In genomic region chr1:21368514-21369289, GRCh38 we compare ENCODE assay signal across 1 cellular context.
TF ChIP-seq lines count a peak whose summit lies in the region.

No MANE protein-coding gene starts in this region.

TF ChIP-seq in K562, 482 proteins besides CTCF, POLR2A, EP300 and RAD21 (continued from another document and continues in another):
- peak; percentile 100 for TF ChIP-seq DEAF1 (CRISPR knock-in tag; IDR thresholded peaks at IDR 0.05)
- peak; percentile 33; the same call in 1 of the 2 replicates for TF ChIP-seq TCF3 (CRISPR knock-in tag; IDR thresholded peaks at IDR 0.05)
- 0 out of 2 replicates have a peak, but pooled peaks have one; percentile 34 for TF ChIP-seq REST (CRISPR knock-in tag; IDR thresholded peaks at IDR 0.05; ENCODE audit: low read depth)
- TF ChIP-seq, protein P1, sequence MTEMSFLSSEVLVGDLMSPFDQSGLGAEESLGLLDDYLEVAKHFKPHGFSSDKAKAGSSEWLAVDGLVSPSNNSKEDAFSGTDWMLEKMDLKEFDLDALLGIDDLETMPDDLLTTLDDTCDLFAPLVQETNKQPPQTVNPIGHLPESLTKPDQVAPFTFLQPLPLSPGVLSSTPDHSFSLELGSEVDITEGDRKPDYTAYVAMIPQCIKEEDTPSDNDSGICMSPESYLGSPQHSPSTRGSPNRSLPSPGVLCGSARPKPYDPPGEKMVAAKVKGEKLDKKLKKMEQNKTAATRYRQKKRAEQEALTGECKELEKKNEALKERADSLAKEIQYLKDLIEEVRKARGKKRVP (CRISPR knock-in tag; IDR thresholded peaks at IDR 0.05): no peak
- TF ChIP-seq HDGF (IDR thresholded peaks at IDR 0.05): peak; percentile 93; the same call in 1 of the 2 replicates
- peak; percentile 72; the same call in 1 of the 2 replicates for TF ChIP-seq ZBTB26 (CRISPR knock-in tag; IDR thresholded peaks at IDR 0.05)
- TF ChIP-seq, protein P2, sequence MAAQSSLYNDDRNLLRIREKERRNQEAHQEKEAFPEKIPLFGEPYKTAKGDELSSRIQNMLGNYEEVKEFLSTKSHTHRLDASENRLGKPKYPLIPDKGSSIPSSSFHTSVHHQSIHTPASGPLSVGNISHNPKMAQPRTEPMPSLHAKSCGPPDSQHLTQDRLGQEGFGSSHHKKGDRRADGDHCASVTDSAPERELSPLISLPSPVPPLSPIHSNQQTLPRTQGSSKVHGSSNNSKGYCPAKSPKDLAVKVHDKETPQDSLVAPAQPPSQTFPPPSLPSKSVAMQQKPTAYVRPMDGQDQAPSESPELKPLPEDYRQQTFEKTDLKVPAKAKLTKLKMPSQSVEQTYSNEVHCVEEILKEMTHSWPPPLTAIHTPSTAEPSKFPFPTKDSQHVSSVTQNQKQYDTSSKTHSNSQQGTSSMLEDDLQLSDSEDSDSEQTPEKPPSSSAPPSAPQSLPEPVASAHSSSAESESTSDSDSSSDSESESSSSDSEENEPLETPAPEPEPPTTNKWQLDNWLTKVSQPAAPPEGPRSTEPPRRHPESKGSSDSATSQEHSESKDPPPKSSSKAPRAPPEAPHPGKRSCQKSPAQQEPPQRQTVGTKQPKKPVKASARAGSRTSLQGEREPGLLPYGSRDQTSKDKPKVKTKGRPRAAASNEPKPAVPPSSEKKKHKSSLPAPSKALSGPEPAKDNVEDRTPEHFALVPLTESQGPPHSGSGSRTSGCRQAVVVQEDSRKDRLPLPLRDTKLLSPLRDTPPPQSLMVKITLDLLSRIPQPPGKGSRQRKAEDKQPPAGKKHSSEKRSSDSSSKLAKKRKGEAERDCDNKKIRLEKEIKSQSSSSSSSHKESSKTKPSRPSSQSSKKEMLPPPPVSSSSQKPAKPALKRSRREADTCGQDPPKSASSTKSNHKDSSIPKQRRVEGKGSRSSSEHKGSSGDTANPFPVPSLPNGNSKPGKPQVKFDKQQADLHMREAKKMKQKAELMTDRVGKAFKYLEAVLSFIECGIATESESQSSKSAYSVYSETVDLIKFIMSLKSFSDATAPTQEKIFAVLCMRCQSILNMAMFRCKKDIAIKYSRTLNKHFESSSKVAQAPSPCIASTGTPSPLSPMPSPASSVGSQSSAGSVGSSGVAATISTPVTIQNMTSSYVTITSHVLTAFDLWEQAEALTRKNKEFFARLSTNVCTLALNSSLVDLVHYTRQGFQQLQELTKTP (IDR thresholded peaks at IDR 0.05; ENCODE audit: low read depth in 1 of 2, partially characterized antibody in 2 of 2): no peak
- no peak for TF ChIP-seq ZNF263 (CRISPR knock-in tag; IDR thresholded peaks at IDR 0.05; ENCODE audit: borderline replicate concordance)
- 0 out of 2 replicates have a peak, but pooled peaks have one; percentile 27 for TF ChIP-seq BCL6 (CRISPR knock-in tag; IDR thresholded peaks at IDR 0.05)
- TF ChIP-seq OTX1 (CRISPR knock-in tag; IDR thresholded peaks at IDR 0.05): peak; percentile 92; the same call in 1 of the 2 replicates
- TF ChIP-seq TEAD2 (tag; IDR thresholded peaks at IDR 0.05): peak; percentile 90
- TF ChIP-seq, protein P3, sequence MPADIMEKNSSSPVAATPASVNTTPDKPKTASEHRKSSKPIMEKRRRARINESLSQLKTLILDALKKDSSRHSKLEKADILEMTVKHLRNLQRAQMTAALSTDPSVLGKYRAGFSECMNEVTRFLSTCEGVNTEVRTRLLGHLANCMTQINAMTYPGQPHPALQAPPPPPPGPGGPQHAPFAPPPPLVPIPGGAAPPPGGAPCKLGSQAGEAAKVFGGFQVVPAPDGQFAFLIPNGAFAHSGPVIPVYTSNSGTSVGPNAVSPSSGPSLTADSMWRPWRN (IDR thresholded peaks at IDR 0.05; ENCODE audit: low read depth): no peak
- TF ChIP-seq ARHGAP35 (IDR thresholded peaks at IDR 0.05; ENCODE audit: partially characterized antibody): no peak
- TF ChIP-seq THRB (CRISPR knock-in tag; conservative IDR thresholded peaks at IDR 0.05): peak; percentile 74
- no peak for TF ChIP-seq KLF6 (CRISPR knock-in tag; IDR thresholded peaks at IDR 0.05; ENCODE audit: borderline replicate concordance)
- no peak for TF ChIP-seq EP400 (IDR thresholded peaks at IDR 0.05)
- peak in 1 of 2 experiments; percentile 53; a peak in 1 of 4 replicates for TF ChIP-seq ZMIZ1 (IDR thresholded peaks at IDR 0.05; ENCODE audit: low read depth in 2 of 2, low read length in 2 of 2)
- TF ChIP-seq ELF4 (CRISPR knock-in tag; IDR thresholded peaks at IDR 0.05): 0 out of 2 replicates have a peak, but pooled peaks have one; percentile 64
- TF ChIP-seq LARP7 (IDR thresholded peaks at IDR 0.05): no peak
- TF ChIP-seq, protein P4, sequence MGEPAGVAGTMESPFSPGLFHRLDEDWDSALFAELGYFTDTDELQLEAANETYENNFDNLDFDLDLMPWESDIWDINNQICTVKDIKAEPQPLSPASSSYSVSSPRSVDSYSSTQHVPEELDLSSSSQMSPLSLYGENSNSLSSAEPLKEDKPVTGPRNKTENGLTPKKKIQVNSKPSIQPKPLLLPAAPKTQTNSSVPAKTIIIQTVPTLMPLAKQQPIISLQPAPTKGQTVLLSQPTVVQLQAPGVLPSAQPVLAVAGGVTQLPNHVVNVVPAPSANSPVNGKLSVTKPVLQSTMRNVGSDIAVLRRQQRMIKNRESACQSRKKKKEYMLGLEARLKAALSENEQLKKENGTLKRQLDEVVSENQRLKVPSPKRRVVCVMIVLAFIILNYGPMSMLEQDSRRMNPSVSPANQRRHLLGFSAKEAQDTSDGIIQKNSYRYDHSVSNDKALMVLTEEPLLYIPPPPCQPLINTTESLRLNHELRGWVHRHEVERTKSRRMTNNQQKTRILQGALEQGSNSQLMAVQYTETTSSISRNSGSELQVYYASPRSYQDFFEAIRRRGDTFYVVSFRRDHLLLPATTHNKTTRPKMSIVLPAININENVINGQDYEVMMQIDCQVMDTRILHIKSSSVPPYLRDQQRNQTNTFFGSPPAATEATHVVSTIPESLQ (CRISPR knock-in tag; IDR thresholded peaks at IDR 0.05): peak; percentile 38; the same call in 1 of the 2 replicates
- no peak for TF ChIP-seq ID3 (CRISPR knock-in tag; IDR thresholded peaks at IDR 0.05)
- 0 out of 2 replicates have a peak, but pooled peaks have one; percentile 30 for TF ChIP-seq ID3 (tag; IDR thresholded peaks at IDR 0.05)
- TF ChIP-seq POLR2AphosphoS5 (IDR thresholded peaks at IDR 0.05; ENCODE audit: control insufficient read depth, insufficient read depth, low read depth, low read length): no peak
- TF ChIP-seq TCF15 (CRISPR knock-in tag; IDR thresholded peaks at IDR 0.05): 0 out of 2 replicates have a peak, but pooled peaks have one; percentile 30
- 0 out of 2 replicates have a peak, but pooled peaks have one; percentile 12 for TF ChIP-seq SOX6 (IDR thresholded peaks at IDR 0.05)
- no peak for TF ChIP-seq EHMT2 (IDR thresholded peaks at IDR 0.05)
- no peak for TF ChIP-seq RBFOX2 (IDR thresholded peaks at IDR 0.05; ENCODE audit: low read depth, low read length)
- TF ChIP-seq YBX1 (IDR thresholded peaks at IDR 0.05): no peak
- peak; percentile 38; the same call in 1 of the 2 replicates for TF ChIP-seq JUND (IDR thresholded peaks at IDR 0.05; ENCODE audit: borderline replicate concordance, low read depth, low read length)
- peak; percentile 46; the same call in 1 of the 3 replicates for TF ChIP-seq JUND (tag; IDR thresholded peaks at IDR 0.05; ENCODE audit: borderline replicate concordance, low read depth, low read length)
- peak in 1 of 2 experiments; percentile 69; a peak in 1 of 4 replicates for TF ChIP-seq TBL1XR1 (IDR thresholded peaks at IDR 0.05; ENCODE audit: low read length in 2 of 2)
- peak; percentile 33; the same call in 1 of the 2 replicates for TF ChIP-seq MTA1 (IDR thresholded peaks at IDR 0.05; ENCODE audit: borderline replicate concordance)
- no peak; the same call in 1 of the 2 replicates for TF ChIP-seq GATA2 (CRISPR knock-in tag; IDR thresholded peaks at IDR 0.05)
- 0 out of 2 replicates have a peak, but pooled peaks have one; percentile 20 for TF ChIP-seq ZKSCAN1 (IDR thresholded peaks at IDR 0.05; ENCODE audit: low read depth, low read length)
- no peak for TF ChIP-seq HMG20A (CRISPR knock-in tag; conservative IDR thresholded peaks at IDR 0.05)
- peak; percentile 98 for TF ChIP-seq CC2D1A (IDR thresholded peaks at IDR 0.05)
- no peak for TF ChIP-seq RBM17 (IDR thresholded peaks at IDR 0.05; ENCODE audit: borderline replicate concordance, low read depth, low read length)
- TF ChIP-seq BRCA1 (IDR thresholded peaks at IDR 0.05): no peak
- TF ChIP-seq BRCA1 (CRISPR knock-in tag; IDR thresholded peaks at IDR 0.05): no peak
